In the genomic region with DNA sequence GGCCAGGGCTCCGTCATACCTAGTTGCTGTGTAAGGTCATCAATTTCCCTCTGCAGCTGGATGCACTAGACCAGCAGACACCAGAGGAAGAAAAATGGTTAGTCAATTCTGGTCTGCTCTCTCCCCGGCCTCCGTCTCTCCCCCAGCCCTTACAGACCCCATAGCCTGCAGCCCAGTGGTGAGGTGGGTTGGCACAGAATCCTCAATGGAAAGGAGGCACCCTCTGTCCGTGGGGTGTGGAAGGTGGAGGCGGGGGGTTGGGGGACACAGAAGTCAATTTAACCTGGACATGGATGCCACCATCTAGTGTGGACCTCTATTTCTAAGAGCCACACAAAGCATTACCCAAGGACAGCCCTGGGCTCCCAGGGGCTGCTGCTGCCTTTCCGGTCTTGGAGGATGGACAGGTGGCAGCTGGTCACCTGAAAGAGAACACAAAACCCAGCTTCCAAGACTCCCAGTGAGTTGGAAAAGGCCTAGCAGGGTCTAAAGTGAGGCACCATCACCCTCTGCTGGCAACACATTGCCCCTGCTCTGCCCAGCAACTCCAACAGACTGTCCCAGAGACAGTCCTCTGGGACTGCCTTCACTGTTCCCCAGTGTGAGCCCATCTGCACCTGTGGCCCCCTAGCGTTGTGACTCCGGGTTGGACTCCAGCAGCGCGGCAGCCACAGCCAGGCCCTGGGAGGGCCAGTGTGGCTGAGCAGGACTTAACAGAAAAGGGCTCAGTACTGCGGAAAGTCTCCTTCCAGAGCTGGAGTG, we compare ENCODE assay signal across 9 cellular contexts. TPM values are rescaled to one million over a fixed set of nuclear protein-coding genes. Genes with fewer than 3 reads are reported as not detected.
DNase-seq lines count a peak whose midpoint lies in the region; ATAC-seq, FAIRE-seq and TF ChIP-seq lines count a peak whose summit lies in the region.
"Had no signal": no experiment of that assay in that cellular context is flagged by ENCODE, and none has a peak within 500 bp of the region (broad histone marks: within the 10 kb centered on the region; RNA-seq: fewer than 3 reads in every experiment).

No MANE protein-coding gene starts in this region.

- peak; percentile 21 for TF ChIP-seq CTCF in fibroblast of mammary gland (conservative IDR thresholded peaks at IDR 0.05; ENCODE audit: control insufficient read depth, insufficient read depth, low read depth, low read length)

- FAIRE-seq in GM12891 (lab: Jason Lieb, UNC), result peak; percentile 23

- peak; percentile 19 for DNase-seq in A172 (ENCODE audit: low spot score)
- DNase-seq in GM12891 (ENCODE audit: insufficient read length, low spot score), result no peak
- DNase-seq in OCI-M1 (lab: John Stamatoyannopoulos, UW), result peak; percentile 50
- peak; percentile 10 for DNase-seq in fibroblast of mammary gland (ENCODE audit: low read depth)
- DNase-seq in NCI-H1105 treated with DMSO at 0.1 percent for 48 hours (lab: John Stamatoyannopoulos, UW), result no peak
- no peak for DNase-seq in NCI-H1048 (lab: John Stamatoyannopoulos, UW)
- DNase-seq: uterus had no signal

- H3K4me3 ChIP-seq in fibroblast of mammary gland (ENCODE audit: control insufficient read depth, low read depth, low read length), result no peak overlapping the region
- H3K4me3 ChIP-seq: uterus had no signal

- no peak for TF ChIP-seq POLR2A in GM12891 (IDR thresholded peaks at IDR 0.05; ENCODE audit: low read depth, low read length)

- ATAC-seq in HG03139 (IDR thresholded peaks at IDR 0.05; ENCODE audit: unreplicated experiment) (no peak), HG03439 (IDR thresholded peaks at IDR 0.05; ENCODE audit: unreplicated experiment) (no peak)

TF ChIP-seq in GM12891, 5 proteins besides CTCF, POLR2A, EP300 and RAD21:
- TF ChIP-seq SPI1 (IDR thresholded peaks at IDR 0.05; ENCODE audit: low read depth, low read length), result no peak
- no peak for TF ChIP-seq PAX5 (IDR thresholded peaks at IDR 0.05; ENCODE audit: insufficient read depth, low read length, severe bottlenecking)
- TF ChIP-seq POU2F2 (IDR thresholded peaks at IDR 0.05; ENCODE audit: low read depth, low read length), result no peak
- no peak for TF ChIP-seq TAF1 (IDR thresholded peaks at IDR 0.05; ENCODE audit: low read depth, low read length)
- TF ChIP-seq POLR2AphosphoS5 (IDR thresholded peaks at IDR 0.05; ENCODE audit: low read depth, low read length), result no peak

RNA-seq across cellular contexts. Expression of a gene that starts 40.1 kb away (rescaled TPM):
- not detected in 2 replicates for total RNA-seq in A172 (2014; rRNA removed; shearing (Covaris generic))
- polyA plus RNA-seq in GM12891 (2012; ENCODE audit: low read depth, missing spikeins), result 0.14 TPM

Comparison
In these comparisons a context has a peak if more than half of its experiments do, and no peak if none do; other contexts are left out.
1. DNase-seq: peak in A172 (single experiment), OCI-M1 (single experiment) and fibroblast of mammary gland (single experiment); none in GM12891 (single experiment), NCI-H1105 treated with DMSO at 0.1 percent for 48 hours (single experiment) and NCI-H1048 (single experiment).